8 cellular contexts compared by ENCODE assay signal in genomic region chr1:120544434-120544833, GRCh38.
DNase-seq lines count a peak whose midpoint lies in the region; ATAC-seq, FAIRE-seq and TF ChIP-seq lines count a peak whose summit lies in the region.
"Not testable (repeated sequence)": the region's sequence is repeated elsewhere in the genome, so short reads cannot be mapped to it uniquely, and the experiment has no call there.

No MANE protein-coding gene starts in this region.

- not testable (repeated sequence) for FAIRE-seq in bronchial epithelial cell (lab: Jason Lieb, UNC)

- intact Hi-C loops in upper lobe of right lung (cut with DNase I): not testable (repeated sequence)

- not testable (repeated sequence) for H3K27ac ChIP-seq in upper lobe of right lung

- TF ChIP-seq CTCF in NB4 (IDR thresholded peaks at IDR 0.05; ENCODE audit: low read depth, low read length): peak; percentile 15
- TF ChIP-seq CTCF in bronchial epithelial cell (IDR thresholded peaks at IDR 0.05; ENCODE audit: insufficient read depth, low read length, severe bottlenecking): peak; percentile 31
- peak; percentile 54 for TF ChIP-seq CTCF in upper lobe of right lung (IDR thresholded peaks at IDR 0.05)

- not testable (repeated sequence) for H3K27me3 Mint-ChIP-seq in activated CD8-positive, alpha-beta memory T cell treated with anti-CD3 and anti-CD28 coated beads, Interleukin-2, amount 10 ng/mL, durations not matched to agents 7 days and 5 days

- CTCF ChIA-PET in activated CD8-positive, alpha-beta memory T cell treated with anti-CD3 and anti-CD28 coated beads, Interleukin-2, amount 10 ng/mL, durations not matched to agents 7 days and 5 days (lab: Charles Lee): not testable (repeated sequence)

- peak; percentile 91 for ATAC-seq in GM18517 (IDR thresholded peaks at IDR 0.05; ENCODE audit: unreplicated experiment)
- ATAC-seq in HG02763 (IDR thresholded peaks at IDR 0.05; ENCODE audit: unreplicated experiment): peak; percentile 61
- ATAC-seq in activated CD8-positive, alpha-beta memory T cell treated with anti-CD3 and anti-CD28 coated beads, Interleukin-2, amount 10 ng/mL, durations not matched to agents 7 days and 5 days: peak; percentile 91
- peak; percentile 66 for ATAC-seq in left lobe of liver
- ATAC-seq in upper lobe of right lung: peak; percentile 99

- H3K4me1 ChIP-seq in upper lobe of right lung: not testable (repeated sequence)

- not testable (repeated sequence) for H3K9me3 ChIP-seq in upper lobe of right lung

- H3K27ac Mint-ChIP-seq in activated CD8-positive, alpha-beta memory T cell treated with anti-CD3 and anti-CD28 coated beads, Interleukin-2, amount 10 ng/mL, durations not matched to agents 7 days and 5 days: not testable (repeated sequence)

- not testable (repeated sequence) for H3K4me3 Mint-ChIP-seq in activated CD8-positive, alpha-beta memory T cell treated with anti-CD3 and anti-CD28 coated beads, Interleukin-2, amount 10 ng/mL, durations not matched to agents 7 days and 5 days

- not testable (repeated sequence) for TF ChIP-seq POLR2A in NB4 (IDR thresholded peaks at IDR 0.05; ENCODE audit: extremely low read depth, insufficient read length)

- H3K27me3 ChIP-seq in bronchial epithelial cell (ENCODE audit: control insufficient read depth, insufficient read depth, low read length); upper lobe of right lung: not testable (repeated sequence)

- DNase-seq in NB4 (ENCODE audit: low read depth); bronchial epithelial cell (ENCODE audit: low read depth): not testable (repeated sequence)
- DNase-seq in activated CD8-positive, alpha-beta memory T cell treated with anti-CD3 and anti-CD28 coated beads, Interleukin-2, amount 10 ng/mL, durations not matched to agents 7 days and 5 days: peak; percentile 92
- peak; percentile 66 for DNase-seq in left lobe of liver (ENCODE audit: low spot score)
- peak; percentile 67 to 68 for DNase-seq in stimulated activated CD4-positive, alpha-beta T cell treated with anti-CD3 and anti-CD28 coated beads, Interleukin-1b, Interleukin-23, amount 100 ng/mL, for 1 hour (ENCODE audit: low read depth in 2 of 2)
- peak; percentile 60 for DNase-seq in upper lobe of right lung

- not testable (repeated sequence) for H3K36me3 ChIP-seq in bronchial epithelial cell (ENCODE audit: control insufficient read depth, insufficient read depth, low read length); upper lobe of right lung

- not testable (repeated sequence) for H3K9me3 Mint-ChIP-seq in activated CD8-positive, alpha-beta memory T cell treated with anti-CD3 and anti-CD28 coated beads, Interleukin-2, amount 10 ng/mL, durations not matched to agents 7 days and 5 days (ENCODE audit: low read depth)

- not testable (repeated sequence) for H3K4me1 Mint-ChIP-seq in activated CD8-positive, alpha-beta memory T cell treated with anti-CD3 and anti-CD28 coated beads, Interleukin-2, amount 10 ng/mL, durations not matched to agents 7 days and 5 days

- not testable (repeated sequence) for H3K4me3 ChIP-seq in NB4 (ENCODE audit: low read depth, low read length); bronchial epithelial cell (ENCODE audit: low read depth, low read length); upper lobe of right lung

- not testable (repeated sequence) for H3K36me3 Mint-ChIP-seq in activated CD8-positive, alpha-beta memory T cell treated with anti-CD3 and anti-CD28 coated beads, Interleukin-2, amount 10 ng/mL, durations not matched to agents 7 days and 5 days
